In the genomic region with DNA sequence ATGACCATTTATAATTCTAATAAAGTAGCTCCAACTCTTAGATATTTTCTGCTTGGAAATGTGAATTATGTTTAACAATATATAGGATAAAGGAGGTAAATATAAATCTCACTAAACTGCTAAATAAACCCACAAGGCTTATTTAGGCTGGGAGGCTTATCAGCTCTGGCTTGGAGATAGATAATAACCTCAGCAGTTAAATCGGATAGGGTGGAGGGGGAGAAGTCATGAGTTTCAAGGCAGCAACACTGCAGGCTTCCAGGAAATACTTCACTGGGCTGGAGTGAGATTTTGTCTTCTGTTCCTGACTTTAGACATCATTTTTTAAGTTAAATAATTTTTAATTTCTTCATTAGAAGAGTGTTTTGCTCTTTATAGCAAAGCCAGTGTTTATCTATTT, we compare ENCODE assay signal across 22 cellular contexts.
DNase-seq lines count a peak whose midpoint lies in the region; ATAC-seq and TF ChIP-seq lines count a peak whose summit lies in the region.
"Had no signal": no experiment of that assay in that cellular context is flagged by ENCODE, and none has a peak within 500 bp of the region (broad histone marks: within the 10 kb centered on the region; RNA-seq: fewer than 3 reads in every experiment).

No MANE protein-coding gene starts in this region.

- ATAC-seq in left lung: peak; percentile 25
- ATAC-seq in HG02678 (IDR thresholded peaks at IDR 0.05; ENCODE audit: unreplicated experiment): no peak
- ATAC-seq in omental fat pad (ENCODE audit: low FRiP score): no peak
- no peak for ATAC-seq in HG02870 (IDR thresholded peaks at IDR 0.05; ENCODE audit: unreplicated experiment)
- ATAC-seq: GM12878 had no signal

- TF ChIP-seq POLR2A in spleen (IDR thresholded peaks at IDR 0.05): no peak

- 29 to 41% (median 37%) methylated on average over 1 of the region's 1 CpG for WGBS in spleen, 5 donors

- no peaks in the 10 kb centered on the region for H3K9me3 ChIP-seq in left lung
- no peaks in the 10 kb centered on the region for H3K9me3 ChIP-seq in spleen
- H3K9me3 ChIP-seq: colonic mucosa had no signal

- no peaks in the 10 kb centered on the region for H3K27me3 ChIP-seq in left lung
- H3K27me3 ChIP-seq in spleen (replicated peaks in 1 of 7): no peaks in the 10 kb centered on the region
- H3K27me3 ChIP-seq: colonic mucosa had no signal

- peak; percentile 19 for DNase-seq in OCI-M1 (lab: John Stamatoyannopoulos, UW)
- DNase-seq in choroid plexus epithelial cell (ENCODE audit: low read depth): peak; percentile 55
- no peak for DNase-seq in left lung
- no peak for DNase-seq in spleen
- no peak for DNase-seq in NCI-H524 treated with DMSO at 0.1 percent for 48 hours (lab: John Stamatoyannopoulos, UW)
- DNase-seq in omental fat pad (ENCODE audit: low spot score): no peak
- DNase-seq: activated CD4-positive, alpha-beta T cell treated with anti-CD3 and anti-CD28 coated beads, Interleukin-2, amount 50 U/mL, for 4 hours; activated naive CD4-positive, alpha-beta T cell treated with anti-CD3 and anti-CD28 coated beads for 36 hours; activated T-cell treated with anti-CD3 and anti-CD28 coated beads for 4 hours; CD4-positive, alpha-beta T cell; colonic mucosa; GOT3; NCI-H1105 treated with DMSO at 0.1 percent for 48 hours; NCI-H2107; NCI-H526; occipital lobe; SIG-M5; stimulated activated CD4-positive, alpha-beta T cell treated with anti-CD3 and anti-CD28 coated beads, Interleukin-4, amount 100 ng/mL, for 4 hours had no signal

- H3K4me1 ChIP-seq in left lung (no peaks in the 10 kb centered on the region), spleen (peaks cover 6 to 37% (median 16%) of the 10 kb centered on the region in 6 donors)
- H3K4me1 ChIP-seq: colonic mucosa had no signal

- intact Hi-C loops in left lung (cut with DNase I) (no loop called here), spleen (cut with DNase I; ENCODE audit: low total_unique reads) (no loop called here)

- H3K27ac ChIP-seq in left lung (peak overlapping the region; percentile 36 to 50), spleen (peak overlapping the region; percentile 1 to 72 (median 58))
- H3K27ac ChIP-seq: colonic mucosa, VCaP had no signal

- TF ChIP-seq CTCF in choroid plexus epithelial cell (conservative IDR thresholded peaks at IDR 0.05; ENCODE audit: low read depth, low read length) (no peak), left lung (IDR thresholded peaks at IDR 0.05) (no peak), spleen (IDR thresholded peaks at IDR 0.05 in 8 of 11, conservative IDR thresholded peaks at IDR 0.05 in 3 of 11) (no peak), omental fat pad (IDR thresholded peaks at IDR 0.05) (no peak)

- no peaks in the 10 kb centered on the region for H3K36me3 ChIP-seq in left lung
- peaks cover 0 to 31% (median 5%) of the 10 kb centered on the region in 6 donors for H3K36me3 ChIP-seq in spleen
- H3K36me3 ChIP-seq: colonic mucosa had no signal

- H3K4me3 ChIP-seq in choroid plexus epithelial cell (ENCODE audit: low read depth, low read length) (no peak overlapping the region), left lung (no peak overlapping the region), spleen (no peak overlapping the region)
- H3K4me3 ChIP-seq: colonic mucosa, GM12878 had no signal

Comparison
In these comparisons a context has a peak if more than half of its experiments do, and no peak if none do; other contexts are left out.
1. DNase-seq: peak in OCI-M1 (single experiment) and choroid plexus epithelial cell (single experiment); none in left lung (0 of 2), spleen (single experiment), NCI-H524 treated with DMSO at 0.1 percent for 48 hours (single experiment) and omental fat pad (single experiment).